In genomic region chr11:32334822-32335221, GRCh38 we compare ENCODE assay signal across 13 cellular contexts.
DNase-seq lines count a peak whose midpoint lies in the region; ATAC-seq and TF ChIP-seq lines count a peak whose summit lies in the region.
"Had no signal": no experiment of that assay in that cellular context is flagged by ENCODE, and none has a peak within 500 bp of the region (broad histone marks: within the 10 kb centered on the region; RNA-seq: fewer than 3 reads in every experiment).

No MANE protein-coding gene starts in this region.

- H3K27ac ChIP-seq in esophagus squamous epithelium, result no peak overlapping the region
- H3K27ac ChIP-seq: ascending aorta, SJSA1, skin epidermis, upper lobe of left lung had no signal

- peaks cover 36% of the 10 kb centered on the region for H3K27me3 Mint-ChIP-seq in activated CD8-positive, alpha-beta T cell treated with anti-CD3 and anti-CD28 coated beads for 36 hours
- peaks cover 26% of the 10 kb centered on the region for H3K27me3 Mint-ChIP-seq in activated CD8-positive, alpha-beta T cell treated with anti-CD3 and anti-CD28 coated beads, Interleukin-2, amount 10 ng/mL, durations not matched to agents 7 days and 5 days (ENCODE audit: low read depth)

- peaks cover 0 to 14% (median 7%) of the 10 kb centered on the region in 3 donors for H3K4me1 ChIP-seq in esophagus squamous epithelium
- H3K4me1 ChIP-seq: SJSA1 had no signal

- no peak for TF ChIP-seq POLR2A in esophagus squamous epithelium (IDR thresholded peaks at IDR 0.05)

- H3K36me3 Mint-ChIP-seq in activated CD8-positive, alpha-beta T cell treated with anti-CD3 and anti-CD28 coated beads for 36 hours (ENCODE audit: low read depth), result no peaks in the 10 kb centered on the region
- no peaks in the 10 kb centered on the region for H3K36me3 Mint-ChIP-seq in activated CD8-positive, alpha-beta T cell treated with anti-CD3 and anti-CD28 coated beads, Interleukin-2, amount 10 ng/mL, durations not matched to agents 7 days and 5 days (ENCODE audit: low read depth)

- CTCF ChIA-PET in activated CD8-positive, alpha-beta T cell treated with anti-CD3 and anti-CD28 coated beads for 36 hours (lab: Charles Lee), result interaction anchor here (0.7 to 2.6 kb wide), 5 partner anchors 9 to 23 kb away, joined by 3 to 11 read pairs (median 9); no protein-coding TSS in a partner anchor
- CTCF ChIA-PET in activated CD8-positive, alpha-beta T cell treated with anti-CD3 and anti-CD28 coated beads, Interleukin-2, amount 10 ng/mL, durations not matched to agents 7 days and 5 days (lab: Charles Lee), result interaction anchor here (1.4 kb wide), 1 partner anchor 15 kb away, joined by 3 read pairs; no protein-coding TSS in a partner anchor

- POLR2A ChIA-PET in activated CD8-positive, alpha-beta T cell treated with anti-CD3 and anti-CD28 coated beads for 36 hours (lab: Charles Lee), result no interaction called here
- POLR2A ChIA-PET in activated CD8-positive, alpha-beta T cell treated with anti-CD3 and anti-CD28 coated beads, Interleukin-2, amount 10 ng/mL, durations not matched to agents 7 days and 5 days (lab: Charles Lee), result no interaction called here

- WGBS in esophagus squamous epithelium, 2 donors, result 87 to 100% methylated on average over 3 to 8 of the region's 8 CpGs

- H3K27ac Mint-ChIP-seq in activated CD8-positive, alpha-beta T cell treated with anti-CD3 and anti-CD28 coated beads for 36 hours, result no peak overlapping the region
- H3K27ac Mint-ChIP-seq in activated CD8-positive, alpha-beta T cell treated with anti-CD3 and anti-CD28 coated beads, Interleukin-2, amount 10 ng/mL, durations not matched to agents 7 days and 5 days, result no peak overlapping the region

- no peak overlapping the region for H3K4me3 ChIP-seq in epithelial cell of esophagus (ENCODE audit: low read length)
- no peak overlapping the region for H3K4me3 ChIP-seq in esophagus squamous epithelium
- H3K4me3 ChIP-seq: ascending aorta, SJSA1, skin epidermis, upper lobe of left lung had no signal

- intact Hi-C loops in activated CD8-positive, alpha-beta T cell treated with anti-CD3 and anti-CD28 coated beads for 36 hours (cut with micrococcal nuclease), result no loop called here
- intact Hi-C loops in esophagus squamous epithelium (cut with DNase I), result loop anchor here (10.0 kb wide), 1 partner anchor 460 kb away; the partner anchor contains the start of gene CCDC73

- H3K27me3 ChIP-seq in esophagus squamous epithelium, result peaks cover 0 to 47% (median 0%) of the 10 kb centered on the region in 4 donors
- H3K27me3 ChIP-seq: ascending aorta, SJSA1 had no signal

- H3K36me3 ChIP-seq in esophagus squamous epithelium, result no peaks in the 10 kb centered on the region
- H3K36me3 ChIP-seq: ascending aorta, SJSA1, upper lobe of left lung had no signal

- no peak overlapping the region for H3K4me3 Mint-ChIP-seq in activated CD8-positive, alpha-beta T cell treated with anti-CD3 and anti-CD28 coated beads for 36 hours
- H3K4me3 Mint-ChIP-seq in activated CD8-positive, alpha-beta T cell treated with anti-CD3 and anti-CD28 coated beads, Interleukin-2, amount 10 ng/mL, durations not matched to agents 7 days and 5 days, result no peak overlapping the region

- TF ChIP-seq CTCF in activated CD8-positive, alpha-beta T cell treated with anti-CD3 and anti-CD28 coated beads for 36 hours (IDR thresholded peaks at IDR 0.05), result no peak
- no peak for TF ChIP-seq CTCF in epithelial cell of esophagus (IDR thresholded peaks at IDR 0.05; ENCODE audit: insufficient read depth, low read depth, low read length, missing control alignments)
- TF ChIP-seq CTCF in esophagus squamous epithelium (IDR thresholded peaks at IDR 0.05), result no peak

- H3K9me3 Mint-ChIP-seq in activated CD8-positive, alpha-beta T cell treated with anti-CD3 and anti-CD28 coated beads for 36 hours, result no peaks in the 10 kb centered on the region
- H3K9me3 Mint-ChIP-seq in activated CD8-positive, alpha-beta T cell treated with anti-CD3 and anti-CD28 coated beads, Interleukin-2, amount 10 ng/mL, durations not matched to agents 7 days and 5 days (ENCODE audit: insufficient read depth), result no peaks in the 10 kb centered on the region

- H3K9me3 ChIP-seq in esophagus squamous epithelium, result no peaks in the 10 kb centered on the region
- H3K9me3 ChIP-seq: ascending aorta, SJSA1, upper lobe of left lung had no signal

- peak; percentile 51 for DNase-seq in activated CD8-positive, alpha-beta T cell treated with anti-CD3 and anti-CD28 coated beads for 36 hours
- DNase-seq in activated CD8-positive, alpha-beta T cell treated with anti-CD3 and anti-CD28 coated beads, Interleukin-2, amount 10 ng/mL, durations not matched to agents 7 days and 5 days, result no peak
- peak; percentile 23 for DNase-seq in NCI-H460 (ENCODE audit: extremely low read depth, low read depth)
- peak; percentile 24 for DNase-seq in epithelial cell of esophagus (ENCODE audit: low read depth)
- peak; percentile 21 for DNase-seq in stimulated activated CD4-positive, alpha-beta T cell treated with anti-CD3 and anti-CD28 coated beads, Interleukin-4, amount 100 ng/mL, for 24 hours
- DNase-seq in Ammon's horn (ENCODE audit: low spot score), result no peak
- no peak for DNase-seq in amniotic stem cell (lab: John Stamatoyannopoulos, UW)
- DNase-seq in esophagus squamous epithelium (lab: John Stamatoyannopoulos, UW), result no peak
- DNase-seq: COR-L47, upper lobe of left lung had no signal

- H3K4me1 Mint-ChIP-seq in activated CD8-positive, alpha-beta T cell treated with anti-CD3 and anti-CD28 coated beads for 36 hours (ENCODE audit: low read depth), result peaks cover 11% of the 10 kb centered on the region
- peaks cover 11% of the 10 kb centered on the region for H3K4me1 Mint-ChIP-seq in activated CD8-positive, alpha-beta T cell treated with anti-CD3 and anti-CD28 coated beads, Interleukin-2, amount 10 ng/mL, durations not matched to agents 7 days and 5 days (ENCODE audit: low read depth)

- ATAC-seq in activated CD8-positive, alpha-beta T cell treated with anti-CD3 and anti-CD28 coated beads for 36 hours, result peak; percentile 56
- ATAC-seq in activated CD8-positive, alpha-beta T cell treated with anti-CD3 and anti-CD28 coated beads, Interleukin-2, amount 10 ng/mL, durations not matched to agents 7 days and 5 days, result no peak

Comparison
In these comparisons a context has a peak if more than half of its experiments do, and no peak if none do; other contexts are left out.
1. DNase-seq: peak in activated CD8-positive, alpha-beta T cell treated with anti-CD3 and anti-CD28 coated beads for 36 hours (single experiment), NCI-H460 (single experiment), epithelial cell of esophagus (single experiment) and stimulated activated CD4-positive, alpha-beta T cell treated with anti-CD3 and anti-CD28 coated beads, Interleukin-4, amount 100 ng/mL, for 24 hours (single experiment); none in activated CD8-positive, alpha-beta T cell treated with anti-CD3 and anti-CD28 coated beads, Interleukin-2, amount 10 ng/mL, durations not matched to agents 7 days and 5 days (single experiment), Ammon's horn (single experiment), amniotic stem cell (single experiment) and esophagus squamous epithelium (single experiment).